In genomic region chr21:45383111-45383614, GRCh38 we compare ENCODE assay signal across 24 cellular contexts. TPM values are rescaled to one million over a fixed set of nuclear protein-coding genes. Genes with fewer than 3 reads are reported as not detected.
A peak's percentile ranks its signal among the peaks of the same experiment; 100 is the strongest.
DNase-seq lines count a peak whose midpoint lies in the region; ATAC-seq, FAIRE-seq and TF ChIP-seq lines count a peak whose summit lies in the region.
"Had no signal": no experiment of that assay in that cellular context is flagged by ENCODE, and none has a peak within 500 bp of the region (broad histone marks: within the 10 kb centered on the region; RNA-seq: fewer than 3 reads in every experiment).

No MANE protein-coding gene starts in this region.

- TF ChIP-seq RAD21 in K562 (CRISPR knock-in tag; conservative IDR thresholded peaks at IDR 0.05 in 1 of 2, IDR thresholded peaks at IDR 0.05 in 1 of 2) = no peak

- in situ Hi-C loops in K562 (cut with MboI) = no loop called here

- H3K9me3 ChIP-seq in K562 (replicated peaks; ENCODE audit: control insufficient read depth, insufficient read depth, low read depth, low read length) (peaks cover 3% of the 10 kb centered on the region; the same call in 1 of the 2 replicates), left lung (no peaks in the 10 kb centered on the region), psoas muscle (no peaks in the 10 kb centered on the region)
- H3K9me3 ChIP-seq: sigmoid colon had no signal

- no peak for TF ChIP-seq CTCF in K562 (IDR thresholded peaks at IDR 0.05 in 2 of 3, conservative IDR thresholded peaks at IDR 0.05 in 1 of 3; ENCODE audit: insufficient read depth in 2 of 3, low read depth in 1 of 3, low read length in 3 of 3)
- no peak for TF ChIP-seq CTCF in left lung (IDR thresholded peaks at IDR 0.05)
- no peak for TF ChIP-seq CTCF in psoas muscle (IDR thresholded peaks at IDR 0.05)

- no TSS peak for BruUV-seq in K562 (replicated peaks; lab: Mats Ljungman, UMichigan)

- H4K20me1 ChIP-seq in K562 (replicated peaks; ENCODE audit: control insufficient read depth, insufficient read depth, low read length) = peaks cover 24% of the 10 kb centered on the region

- H3K27ac ChIP-seq in K562 (ENCODE audit: extremely low read depth, low read depth, low read length) (no peak overlapping the region), left lung (no peak overlapping the region), psoas muscle (no peak overlapping the region)
- H3K27ac ChIP-seq: sigmoid colon had no signal

- intact Hi-C loops in K562 (cut with micrococcal nuclease) (no loop called here), left lung (cut with DNase I) (no loop called here), psoas muscle (cut with DNase I) (no loop called here)

- POLR2A ChIA-PET in K562 (lab: Yijun Ruan, JAX) = interaction anchor here (0.6 to 1.2 kb wide), 2 partner anchors 11 to 13 kb away, joined by 3 read pairs; no protein-coding TSS in a partner anchor

- peak; percentile 39 for DNase-seq in activated effector memory CD4-positive, alpha-beta T cell treated with anti-CD3 and anti-CD28 coated beads, Interleukin-2, amount 50 U/mL, for 16 hours
- DNase-seq in activated effector memory CD4-positive, alpha-beta T cell treated with Interleukin-2 at 50 U/mL for 16 hours = no peak
- DNase-seq in K562 (ENCODE audit: extremely low read depth in 1 of 4, low spot score in 3 of 4) (peak; percentile 56 to 88 (median 68)), left lung (peak; percentile 16 to 43), psoas muscle (peak; percentile 5 to 34), NCI-H446 treated with DMSO at 0.1 percent for 48 hours (lab: John Stamatoyannopoulos, UW) (no peak)
- DNase-seq: 8988T; activated B cell treated with CpG ODN at 0.5 μM for 24 hours; activated CD4-positive, alpha-beta T cell treated with anti-CD3 and anti-CD28 coated beads, Interleukin-2, amount 50 U/mL, for 48 hours; activated CD8-positive, alpha-beta memory T cell treated with anti-CD3 and anti-CD28 coated beads, Interleukin-2, amount 50 U/mL, for 48 hours; activated gamma-delta T cell; AML-193; DND-41; immature natural killer cell; NCI-H2029; NCI-H226; occipital lobe; RPMI8226; stimulated activated CD8-positive, alpha-beta memory T cell treated with anti-CD3 and anti-CD28 coated beads, Interleukin-4, amount 100 ng/mL, for 48 hours had no signal

- CTCF ChIA-PET in K562 (lab: Yijun Ruan, JAX; ENCODE audit: low intra/inter-chr PET ratio) = no interaction called here

- H3K36me3 ChIP-seq in K562 (ENCODE audit: control insufficient read depth, insufficient read depth, low read length) (no peaks in the 10 kb centered on the region), left lung (no peaks in the 10 kb centered on the region), psoas muscle (ENCODE audit: insufficient read depth in 1 of 2, low read depth in 1 of 2) (no peaks in the 10 kb centered on the region)
- H3K36me3 ChIP-seq: sigmoid colon had no signal

- no peak for FAIRE-seq in K562 (lab: Jason Lieb, UNC)
- FAIRE-seq: bronchial epithelial cell, GM12891 had no signal

- peak; percentile 80 for ATAC-seq in K562
- no peak for ATAC-seq in left lung
- ATAC-seq in psoas muscle = no peak
- ATAC-seq in GM21528 (IDR thresholded peaks at IDR 0.05; ENCODE audit: low FRiP score, unreplicated experiment) = no peak
- no peak for ATAC-seq in HG02852 (IDR thresholded peaks at IDR 0.05; ENCODE audit: unreplicated experiment)

- TF ChIP-seq EP300 in K562 (IDR thresholded peaks at IDR 0.05; ENCODE audit: low read length) = no peak

- WGBS in K562 (ENCODE audit: insufficient coverage, low coverage, missing lambda C conversion rate) = 1% methylated on average over 11 of the region's 11 CpGs
- 43 to 66% (median 50%) methylated on average over 10 to 11 of the region's 11 CpGs for WGBS in psoas muscle, 3 donors

- H2AFZ ChIP-seq in K562 (ENCODE audit: low read depth, low read length) = 0 out of 2 replicates have a peak overlapping the region, but pooled peaks have one; percentile 17

- TF ChIP-seq POLR2A in K562 (conservative IDR thresholded peaks at IDR 0.05) = no peak

- no peaks in the 10 kb centered on the region for H3K9me1 ChIP-seq in K562 (ENCODE audit: control insufficient read depth, insufficient read depth, low read length)

- H3K4me3 ChIP-seq in K562 = no peak overlapping the region
- H3K4me3 ChIP-seq in left lung = no peak overlapping the region
- no peak overlapping the region for H3K4me3 ChIP-seq in psoas muscle
- H3K4me3 ChIP-seq: sigmoid colon had no signal

- peak overlapping the region; percentile 54 for H3K4me2 ChIP-seq in K562 (ENCODE audit: insufficient read depth, low read length)

- peak overlapping the region in 1 of 2 experiments; percentile 4; a peak in 1 of 4 replicates for H3K9ac ChIP-seq in K562 (ENCODE audit: insufficient read depth in 1 of 2, low read depth in 2 of 2, low read length in 2 of 2)

- H3K27me3 ChIP-seq in K562 (ENCODE audit: control insufficient read depth in 2 of 2, insufficient read depth in 2 of 2, low read length in 2 of 2) = peaks cover 54 to 97% of the 10 kb centered on the region in 2 experiments; a peak in 4 of 5 replicates
- peaks cover 0 to 29% of the 10 kb centered on the region in 2 donors for H3K27me3 ChIP-seq in left lung
- peaks cover 0 to 51% (median 14%) of the 10 kb centered on the region in 3 donors for H3K27me3 ChIP-seq in psoas muscle (ENCODE audit: insufficient read depth in 3 of 3, low read length in 2 of 3)
- H3K27me3 ChIP-seq: sigmoid colon had no signal

- H3K79me2 ChIP-seq in K562 (ENCODE audit: control insufficient read depth, insufficient read depth, low read length) = no peaks in the 10 kb centered on the region

- peaks cover 6 to 69% of the 10 kb centered on the region in 2 experiments; a peak in 4 of 5 replicates for H3K4me1 ChIP-seq in K562 (replicated peaks in 1 of 2; ENCODE audit: control insufficient read depth in 2 of 2, insufficient read depth in 2 of 2, low read length in 2 of 2)
- H3K4me1 ChIP-seq in left lung = peaks cover 0 to 5% of the 10 kb centered on the region in 2 donors
- H3K4me1 ChIP-seq in psoas muscle = peaks cover 4% of the 10 kb centered on the region

TF ChIP-seq in K562, 482 proteins besides CTCF, POLR2A, EP300 and RAD21 (continues in another document):
- TF ChIP-seq PBX2 (CRISPR knock-in tag; IDR thresholded peaks at IDR 0.05; ENCODE audit: low read depth) (no peak), PBX2 (tag; conservative IDR thresholded peaks at IDR 0.05; ENCODE audit: low read depth) (peak; percentile 35; the same call in 1 of the 2 replicates), NFYB (IDR thresholded peaks at IDR 0.05; ENCODE audit: extremely low read depth, insufficient read length) (peak; percentile 41), ARID1B (IDR thresholded peaks at IDR 0.05) (peak; percentile 71), ETS2 (tag; IDR thresholded peaks at IDR 0.05; ENCODE audit: borderline replicate concordance, poor library complexity, severe bottlenecking) (no peak), CBFA2T3 (IDR thresholded peaks at IDR 0.05) (peak; percentile 76), ZNF263 (CRISPR knock-in tag; IDR thresholded peaks at IDR 0.05; ENCODE audit: borderline replicate concordance) (peak; percentile 67), TAL1 (IDR thresholded peaks at IDR 0.05) (peak; percentile 67), SMARCA4 (IDR thresholded peaks at IDR 0.05) (0 out of 2 replicates have a peak, but pooled peaks have one; percentile 21), CTBP1 (IDR thresholded peaks at IDR 0.05; ENCODE audit: borderline replicate concordance) (no peak)

RNA-seq across cellular contexts. Expression of gene COL18A1, which starts 21.8 kb away (rescaled TPM):
- 18.2 and 47.1 TPM in 2 replicates for total RNA-seq in K562 (2011; cell fraction: chromatin; rRNA removed; ENCODE audit: low replicate concordance)
- 42.8 and 53.0 TPM in 2 replicates for total RNA-seq in K562 (2011; cell fraction: nucleolus; rRNA removed)
- total RNA-seq in K562 (2011; cell fraction: nucleoplasm; rRNA removed) = 26.1 and 28.1 TPM in 2 replicates
- total RNA-seq in K562 (2014; rRNA removed) (12.0 and 16.1 TPM in 2 replicates), K562 (2014; rRNA removed; fragmentation: Illumina TruSeq; extraction: Trizol) (0.54 and 1.1 TPM in 2 replicates), K562 (2015; rRNA removed; fragmentation: Illumina TruSeq; extraction: Trizol) (1.6 and 2.3 TPM in 2 replicates), K562 (2021) (16.1 and 16.4 TPM in 2 replicates), left lung (10 to 100 TPM; 64.8 to 90.2 TPM), psoas muscle (10 to 100 TPM; 11.6 to 21.1 (median 15.1) TPM)
- polyA plus RNA-seq in K562 (2011; rRNA removed) (4.9 and 16.8 TPM in 2 replicates), K562 (2014; fragmentation: Illumina TruSeq; extraction: Trizol) (2.0 and 5.5 TPM in 2 replicates), K562 (2014; fragmentation: Nextera tagmentation; extraction: Ambion mirVana) (under 1 TPM; 0.14 to 0.25 TPM), K562 (2014; rRNA removed) (7.8 and 11.8 TPM in 2 replicates), psoas muscle (10 to 100 TPM in 2 of 3 donors, 1 to 10 TPM in 1; 4.8 to 25.3 (median 11.3) TPM)
- 23.2 and 39.2 TPM in 2 replicates for polyA plus RNA-seq in K562 (2011; cell fraction: cytosol; rRNA removed)
- polyA plus RNA-seq in K562 (2011; cell fraction: nucleus; rRNA removed) = 67.4 and 83.8 TPM in 2 replicates
- polyA plus RNA-seq in K562 (2012) = 6.2 and 11.5 TPM in 2 replicates
- 2.9 and 3.3 TPM in 2 replicates for polyA minus RNA-seq in K562 (2011; rRNA and poly(A)+ RNA removed)
- 11.5 and 49.2 TPM in 2 replicates for polyA minus RNA-seq in K562 (2011; cell fraction: cytosol; rRNA and poly(A)+ RNA removed)
- 11.6 and 22.0 TPM in 2 replicates for polyA minus RNA-seq in K562 (2011; cell fraction: nucleus; rRNA and poly(A)+ RNA removed)

Comparison
In these comparisons a context has a peak if more than half of its experiments do, and no peak if none do; other contexts are left out.
1. DNase-seq: peak in activated effector memory CD4-positive, alpha-beta T cell treated with anti-CD3 and anti-CD28 coated beads, Interleukin-2, amount 50 U/mL, for 16 hours (single experiment), K562 (4 of 4), left lung (2 of 2) and psoas muscle (2 of 2); none in activated effector memory CD4-positive, alpha-beta T cell treated with Interleukin-2 at 50 U/mL for 16 hours (single experiment) and NCI-H446 treated with DMSO at 0.1 percent for 48 hours (single experiment).